Comparison of ENCODE assay signal across 12 cellular contexts in genomic region chr1:119565131-119565772, GRCh38. TPM values are rescaled to one million over a fixed set of nuclear protein-coding genes. Genes with fewer than 3 reads are reported as not detected.
DNase-seq lines count a peak whose midpoint lies in the region; ATAC-seq lines count a peak whose summit lies in the region.
"Had no signal": no experiment of that assay in that cellular context is flagged by ENCODE, and none has a peak within 500 bp of the region (broad histone marks: within the 10 kb centered on the region; RNA-seq: fewer than 3 reads in every experiment).

No MANE protein-coding gene starts in this region.

- peak; percentile 60 for DNase-seq in NCI-H748 treated with DMSO at 0.1 percent for 48 hours (lab: John Stamatoyannopoulos, UW)
- DNase-seq in foreskin melanocyte = peak; percentile 75
- DNase-seq in kidney glomerular epithelial cell (lab: John Stamatoyannopoulos, UW) = no peak
- DNase-seq in occipital lobe (lab: John Stamatoyannopoulos, UW) = no peak
- no peak for DNase-seq in NCI-H2107 treated with DMSO at 0.1 percent for 48 hours (lab: John Stamatoyannopoulos, UW; ENCODE audit: unreplicated experiment)
- DNase-seq in activated gamma-delta T cell (lab: John Stamatoyannopoulos, UW) = no peak
- DNase-seq: activated CD4-positive, alpha-beta T cell treated with anti-CD3 and anti-CD28 coated beads for 36 hours; NCI-H1694 treated with DMSO at 0.1 percent for 48 hours; RPMI8226 had no signal

- ATAC-seq in GM18502 (IDR thresholded peaks at IDR 0.05; ENCODE audit: poor library complexity, unreplicated experiment) (peak; percentile 62), GM21786 (IDR thresholded peaks at IDR 0.05; ENCODE audit: unreplicated experiment) (peak; percentile 48)

RNA-seq across cellular contexts. Expression of gene HSD3B1, which starts 58.2 kb away (rescaled TPM):
- total RNA-seq in occipital lobe = not detected
- total RNA-seq: activated CD4-positive, alpha-beta T cell treated with anti-CD3 and anti-CD28 coated beads for 36 hours; osteocyte had no signal

Comparison
In these comparisons a context has a peak if more than half of its experiments do, and no peak if none do; other contexts are left out.
1. DNase-seq: peak in NCI-H748 treated with DMSO at 0.1 percent for 48 hours (single experiment) and foreskin melanocyte (single experiment); none in kidney glomerular epithelial cell (single experiment), occipital lobe (single experiment), NCI-H2107 treated with DMSO at 0.1 percent for 48 hours (single experiment) and activated gamma-delta T cell (single experiment).